In the genomic region with DNA sequence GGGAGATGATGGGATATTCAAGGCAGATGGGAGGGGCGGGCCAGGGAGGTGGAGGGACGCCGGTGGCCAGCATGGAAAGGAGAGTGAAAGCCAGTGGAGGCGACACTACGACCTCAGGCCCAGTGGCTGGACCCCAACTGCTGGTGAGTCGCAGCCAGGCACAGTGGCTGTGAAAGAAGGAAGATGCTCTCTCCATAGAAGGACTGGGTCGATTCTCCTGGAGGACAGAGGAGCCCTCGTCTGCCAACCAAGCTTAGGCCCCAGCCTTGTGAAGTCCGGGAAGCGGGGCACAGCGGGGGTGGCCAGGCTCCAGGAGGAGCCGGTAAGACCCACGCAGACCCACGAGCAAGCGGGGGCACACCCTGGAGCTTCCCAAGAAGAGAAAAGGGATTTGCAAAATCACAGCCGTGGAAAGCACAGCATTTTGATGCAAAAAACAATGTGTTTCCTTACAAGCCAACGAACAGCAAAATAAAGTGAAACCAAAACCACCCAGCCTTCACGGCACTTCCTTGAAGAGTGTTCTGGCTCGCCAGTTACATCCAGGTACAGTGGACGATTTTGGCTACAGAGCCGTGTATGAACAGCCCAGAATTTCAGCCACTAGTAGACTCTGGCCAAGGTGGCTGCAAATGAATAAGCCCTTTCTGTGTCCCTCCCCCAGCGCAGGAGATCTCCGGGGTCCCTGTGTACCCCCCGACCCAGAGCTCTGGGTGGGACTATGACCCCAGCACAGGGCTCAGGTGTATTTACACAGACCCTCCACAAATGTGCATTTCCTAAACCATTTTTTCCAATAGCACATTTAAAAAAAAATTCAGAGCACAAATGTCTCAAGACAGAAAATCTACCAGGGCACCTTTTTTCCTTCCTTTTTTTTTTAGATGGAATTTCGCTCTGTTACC, we compare ENCODE assay signal across 9 cellular contexts.
DNase-seq lines count a peak whose midpoint lies in the region; ATAC-seq and TF ChIP-seq lines count a peak whose summit lies in the region.
"Had no signal": no experiment of that assay in that cellular context is flagged by ENCODE, and none has a peak within 500 bp of the region (broad histone marks: within the 10 kb centered on the region; RNA-seq: fewer than 3 reads in every experiment).

No MANE protein-coding gene starts in this region.

- no peak for TF ChIP-seq CTCF in GM20000 (IDR thresholded peaks at IDR 0.05; ENCODE audit: extremely low read depth, missing control alignments)

- ATAC-seq in GM18502 (IDR thresholded peaks at IDR 0.05; ENCODE audit: poor library complexity, unreplicated experiment): no peak
- ATAC-seq in GM21390 (IDR thresholded peaks at IDR 0.05; ENCODE audit: unreplicated experiment): no peak

- DNase-seq in GM20000 (ENCODE audit: low spot score) (peak; percentile 73), fibroblast of peridontal ligament (ENCODE audit: extremely low read depth) (peak; percentile 51), NCI-H526 treated with DMSO at 0.1 percent for 48 hours (lab: John Stamatoyannopoulos, UW) (no peak), HK-2 (ENCODE audit: unreplicated experiment) (no peak)
- peak; percentile 4 for DNase-seq in activated CD4-positive, alpha-beta T cell treated with anti-CD3 and anti-CD28 coated beads, Interleukin-2, amount 50 U/mL, for 24 hours (ENCODE audit: low read depth in 1 of 2, low spot score in 1 of 2)
- peak; percentile 40 for DNase-seq in stimulated activated CD8-positive, alpha-beta memory T cell treated with anti-CD3 and anti-CD28 coated beads, Interleukin-4, amount 100 ng/mL, for 48 hours
- DNase-seq: hippocampal formation had no signal

Comparison
In these comparisons a context has a peak if more than half of its experiments do, and no peak if none do; other contexts are left out.
1. DNase-seq: peak in GM20000 (single experiment), activated CD4-positive, alpha-beta T cell treated with anti-CD3 and anti-CD28 coated beads, Interleukin-2, amount 50 U/mL, for 24 hours (2 of 2), fibroblast of peridontal ligament (single experiment) and stimulated activated CD8-positive, alpha-beta memory T cell treated with anti-CD3 and anti-CD28 coated beads, Interleukin-4, amount 100 ng/mL, for 48 hours (single experiment); none in NCI-H526 treated with DMSO at 0.1 percent for 48 hours (single experiment) and HK-2 (single experiment).